1 cellular context compared by ENCODE assay signal in genomic region chr5:159987031-159987674, GRCh38.
TF ChIP-seq lines count a peak whose summit lies in the region.

No MANE protein-coding gene starts in this region.

TF ChIP-seq in H1, 55 proteins besides CTCF, POLR2A, EP300 and RAD21 (continued from another document):
- TF ChIP-seq BACH1 (IDR thresholded peaks at IDR 0.05; ENCODE audit: low read length): 0 out of 2 replicates have a peak, but pooled peaks have one; percentile 48
- TF ChIP-seq TAF7 (optimal IDR thresholded peaks at IDR 0.05; ENCODE audit: borderline replicate concordance, low read depth, low read length): peak; percentile 41
- TF ChIP-seq RBBP5 (IDR thresholded peaks at IDR 0.05; ENCODE audit: borderline replicate concordance, low read depth, low read length): peak; percentile 60; the same call in 1 of the 2 replicates
